Comparison of ENCODE assay signal across 31 cellular contexts in genomic region chr6:129513471-129513870, GRCh38.
DNase-seq lines count a peak whose midpoint lies in the region; ATAC-seq, FAIRE-seq and TF ChIP-seq lines count a peak whose summit lies in the region.
"Had no signal": no experiment of that assay in that cellular context is flagged by ENCODE, and none has a peak within 500 bp of the region (broad histone marks: within the 10 kb centered on the region; RNA-seq: fewer than 3 reads in every experiment).

No MANE protein-coding gene starts in this region.

- no peaks in the 10 kb centered on the region for H3K79me2 ChIP-seq in GM12878 (ENCODE audit: control insufficient read depth, insufficient read depth, low read length)
- H3K79me2 ChIP-seq in hepatocyte = no peaks in the 10 kb centered on the region
- no peaks in the 10 kb centered on the region for H3K79me2 ChIP-seq in mesendoderm (ENCODE audit: control insufficient read depth, insufficient read depth, low read length)
- no peaks in the 10 kb centered on the region for H3K79me2 ChIP-seq in OCI-LY7 (ENCODE audit: insufficient read depth, low read depth, low read length)

- H3K4me2 ChIP-seq in GM12878 (ENCODE audit: control insufficient read depth, insufficient read depth) = no peak overlapping the region
- no peak overlapping the region for H3K4me2 ChIP-seq in hepatocyte
- no peak overlapping the region for H3K4me2 ChIP-seq in mesendoderm (ENCODE audit: low read length)
- no peak overlapping the region for H3K4me2 ChIP-seq in OCI-LY7 (ENCODE audit: low read length)

- H3K27ac ChIP-seq in GM12878 (ENCODE audit: control insufficient read depth, insufficient read depth) (no peak overlapping the region), hepatocyte (peak overlapping the region; percentile 6), upper lobe of left lung (no peak overlapping the region), mesendoderm (ENCODE audit: low read depth, low read length) (no peak overlapping the region), OCI-LY7 (ENCODE audit: low read depth, low read length, poor library complexity, severe bottlenecking) (no peak overlapping the region), testis (no peak overlapping the region)
- H3K27ac ChIP-seq: gastroesophageal sphincter, ovary had no signal

- TF ChIP-seq RAD21 in GM12878 (IDR thresholded peaks at IDR 0.05; ENCODE audit: insufficient read depth, low read depth, low read length) = no peak

- H3K27me3 ChIP-seq in GM12878 (replicated peaks in 1 of 2; ENCODE audit: control insufficient read depth in 2 of 2, insufficient read depth in 2 of 2, low read length in 1 of 2) (no peaks in the 10 kb centered on the region), hepatocyte (no peaks in the 10 kb centered on the region), upper lobe of left lung (no peaks in the 10 kb centered on the region), mesendoderm (ENCODE audit: insufficient read depth, low read length, poor library complexity) (no peaks in the 10 kb centered on the region), testis (no peaks in the 10 kb centered on the region)
- H3K27me3 ChIP-seq: gastroesophageal sphincter, ovary had no signal

- H3K56ac ChIP-seq in mesendoderm (ENCODE audit: low read length) = no peak overlapping the region

- ATAC-seq in GM12878 = no peak
- no peak for ATAC-seq in upper lobe of left lung (ENCODE audit: low FRiP score in 2 of 2)
- ATAC-seq: activated CD8-positive, alpha-beta T cell treated with anti-CD3 and anti-CD28 coated beads for 36 hours; activated T-helper 17 cell treated with anti-CD3 and anti-CD28 coated beads, Interleukin-2, amount 50 U/mL, for 72 hours; effector memory CD8-positive, alpha-beta T cell; gastroesophageal sphincter; left colon; stimulated activated memory B cell treated with anti-CD40 and anti-IgM and Interleukin-4, amounts not matched to agents 10 μg/mL and 1 μg/mL and 100 μg/mL, for 72 hours had no signal

- TF ChIP-seq EP300 in GM12878 (IDR thresholded peaks at IDR 0.05; ENCODE audit: borderline replicate concordance in 1 of 2, control insufficient read depth in 1 of 2, low read depth in 2 of 2, low read length in 2 of 2) = no peak
- no peak for TF ChIP-seq EP300 in upper lobe of left lung (IDR thresholded peaks at IDR 0.05)

- H3K36me3 ChIP-seq in GM12878 (ENCODE audit: control insufficient read depth in 2 of 2, insufficient read depth in 2 of 2, low read length in 1 of 2) = no peaks in the 10 kb centered on the region
- H3K36me3 ChIP-seq in hepatocyte (replicated peaks; ENCODE audit: insufficient read depth, low read depth) = no peaks in the 10 kb centered on the region
- peaks cover 0 to 14% (median 0%) of the 10 kb centered on the region in 4 donors for H3K36me3 ChIP-seq in upper lobe of left lung
- no peaks in the 10 kb centered on the region for H3K36me3 ChIP-seq in mesendoderm (ENCODE audit: control insufficient read depth, insufficient read depth, low read length)
- no peaks in the 10 kb centered on the region for H3K36me3 ChIP-seq in OCI-LY7 (ENCODE audit: insufficient read depth, low read length)
- H3K36me3 ChIP-seq in testis (ENCODE audit: low read depth, missing control alignments) = no peaks in the 10 kb centered on the region
- H3K36me3 ChIP-seq: ovary had no signal

- H2BK120ac ChIP-seq in mesendoderm (ENCODE audit: low read depth, low read length) = no peak overlapping the region

- H4K8ac ChIP-seq in mesendoderm (ENCODE audit: low read depth, low read length) = no peak overlapping the region

- no peak overlapping the region for H2BK15ac ChIP-seq in mesendoderm (replicated peaks; ENCODE audit: low read depth)

- TF ChIP-seq CTCF in GM12878 (IDR thresholded peaks at IDR 0.05 in 2 of 3, conservative IDR thresholded peaks at IDR 0.05 in 1 of 3; ENCODE audit: control insufficient read depth in 2 of 3, extremely low read depth in 1 of 3, insufficient read depth in 1 of 3, low read depth in 3 of 3, low read length in 3 of 3) (no peak), hepatocyte (IDR thresholded peaks at IDR 0.05; ENCODE audit: poor library complexity) (no peak), upper lobe of left lung (IDR thresholded peaks at IDR 0.05) (no peak), OCI-LY7 (conservative IDR thresholded peaks at IDR 0.05; ENCODE audit: low read length) (no peak), testis (IDR thresholded peaks at IDR 0.05) (no peak)

- peak; percentile 49 for FAIRE-seq in GM12878 (lab: Jason Lieb, UNC)
- FAIRE-seq: D721Med had no signal

- DNase-seq in AG20443 (ENCODE audit: low spot score) (peak; percentile 41), LHCN-M2 (ENCODE audit: low read depth) (peak; percentile 24), GM12878 (ENCODE audit: low read depth, low spot score) (no peak), hepatocyte (ENCODE audit: low spot score) (no peak), upper lobe of left lung (no peak), mesendoderm (no peak), OCI-LY7 (ENCODE audit: low spot score) (no peak), testis (no peak)
- DNase-seq: activated CD4-positive, alpha-beta T cell treated with anti-CD3 and anti-CD28 coated beads for 1 hour; activated CD8-positive, alpha-beta memory T cell treated with anti-CD3 and anti-CD28 coated beads, Interleukin-2, amount 50 U/mL, for 48 hours; activated CD8-positive, alpha-beta T cell treated with anti-CD3 and anti-CD28 coated beads for 36 hours; caudate nucleus; CD4-positive, alpha-beta memory T cell; cortex of kidney; DND-41; effector memory CD8-positive, alpha-beta T cell; H7; hypothalamus; immature natural killer cell; left colon; NCI-H1417 treated with DMSO at 0.1 percent for 48 hours; NCI-H2029 treated with DMSO at 0.1 percent for 48 hours; NCI-H2227 treated with DMSO at 0.1 percent for 48 hours; NCI-H526; ovary; SHP77 treated with DMSO at 0.1 percent for 48 hours; trophoblast cell had no signal

- H3K9ac ChIP-seq in GM12878 (ENCODE audit: control insufficient read depth, insufficient read depth, low read length) = no peak overlapping the region
- H3K9ac ChIP-seq in mesendoderm (ENCODE audit: low read length) = no peak overlapping the region

- H2AK5ac ChIP-seq in mesendoderm (ENCODE audit: low read length) = no peak overlapping the region

- WGBS in GM12878 (ENCODE audit: insufficient coverage, insufficient replicate concordance, low lambda C conversion rate, missing lambda C conversion rate) = 20% methylated on average over 3 of the region's 3 CpGs
- 61% methylated on average over 3 of the region's 3 CpGs for WGBS in hepatocyte (ENCODE audit: low lambda C conversion rate, missing lambda C conversion rate)
- 83 to 88% methylated on average over 3 of the region's 3 CpGs for WGBS in upper lobe of left lung, 2 donors
- WGBS in mesendoderm (ENCODE audit: extremely low coverage, insufficient coverage, low lambda C conversion rate) = no CpG with 5 or more reads among the region's 3 CpGs
- WGBS in testis, 2 donors = 78 to 79% methylated on average over 3 of the region's 3 CpGs

- no peak overlapping the region for H3K4me3 ChIP-seq in GM12878
- no peak overlapping the region for H3K4me3 ChIP-seq in hepatocyte
- H3K4me3 ChIP-seq in upper lobe of left lung = no peak overlapping the region
- no peak overlapping the region for H3K4me3 ChIP-seq in mesendoderm (ENCODE audit: low read length)
- H3K4me3 ChIP-seq in OCI-LY7 (ENCODE audit: low read depth, low read length, poor library complexity, severe bottlenecking) = no peak overlapping the region
- H3K4me3 ChIP-seq in testis = no peak overlapping the region
- H3K4me3 ChIP-seq: gastroesophageal sphincter, ovary had no signal

- no peak overlapping the region for H2AFZ ChIP-seq in GM12878 (ENCODE audit: control insufficient read depth, low read depth, low read length)
- no peak overlapping the region for H2AFZ ChIP-seq in hepatocyte
- no peak overlapping the region for H2AFZ ChIP-seq in OCI-LY7 (ENCODE audit: low read length)

- H3K9me3 ChIP-seq in GM12878 (replicated peaks; ENCODE audit: control insufficient read depth, insufficient read depth, low read length) (no peaks in the 10 kb centered on the region), hepatocyte (ENCODE audit: low read depth) (no peaks in the 10 kb centered on the region), upper lobe of left lung (no peaks in the 10 kb centered on the region), OCI-LY7 (ENCODE audit: low read length) (no peaks in the 10 kb centered on the region), testis (no peaks in the 10 kb centered on the region)
- H3K9me3 ChIP-seq: gastroesophageal sphincter, ovary had no signal

- H4K20me1 ChIP-seq in GM12878 (ENCODE audit: control insufficient read depth, insufficient read depth) = no peaks in the 10 kb centered on the region
- H4K20me1 ChIP-seq in hepatocyte (ENCODE audit: insufficient read depth, poor library complexity, severe bottlenecking) = no peaks in the 10 kb centered on the region
- H4K20me1 ChIP-seq in OCI-LY7 (ENCODE audit: insufficient read depth, low read length) = no peaks in the 10 kb centered on the region

- BruUV-seq in GM12878 (replicated peaks; lab: Mats Ljungman, UMichigan) (no TSS peak), OCI-LY7 (replicated peaks; lab: Mats Ljungman, UMichigan) (no TSS peak)

- H3K4ac ChIP-seq in mesendoderm (ENCODE audit: low read depth, low read length) = no peak overlapping the region

- in situ Hi-C loops in GM12878 (cut with MboI) = no loop called here

- TF ChIP-seq POLR2A in GM12878 (IDR thresholded peaks at IDR 0.05; ENCODE audit: low read depth, low read length) (no peak), upper lobe of left lung (IDR thresholded peaks at IDR 0.05) (no peak), testis (IDR thresholded peaks at IDR 0.05) (no peak)

- no peak overlapping the region for H2BK5ac ChIP-seq in mesendoderm (ENCODE audit: low read length)

- H3K9me2 ChIP-seq in hepatocyte (replicated peaks; ENCODE audit: insufficient read depth) (no peaks in the 10 kb centered on the region), OCI-LY7 (ENCODE audit: insufficient read depth, low read length) (no peaks in the 10 kb centered on the region)

- no peak overlapping the region for H3K18ac ChIP-seq in mesendoderm (ENCODE audit: low read length)

- RAD21 ChIA-PET in GM12878 (lab: Charles Lee; ENCODE audit: unreplicated experiment) = interaction anchor here (1.3 kb wide), 1 partner anchor 14 kb away, joined by 4 read pairs; no protein-coding TSS in a partner anchor

- H3K23ac ChIP-seq in mesendoderm (ENCODE audit: low read length) = no peak overlapping the region

- H3K79me1 ChIP-seq in mesendoderm (ENCODE audit: low read length) = no peaks in the 10 kb centered on the region

- SMC1A ChIA-PET in GM12878 (lab: Charles Lee; ENCODE audit: uncharacterized antibody, unreplicated experiment) = interaction anchor here (0.8 to 1.6 kb wide), 4 partner anchors 10 to 508 kb away, joined by 3 to 5 read pairs (median 4); no protein-coding TSS in a partner anchor

- H3K4me1 ChIP-seq in GM12878 (ENCODE audit: control insufficient read depth, insufficient read depth, low read length) (no peaks in the 10 kb centered on the region), hepatocyte (ENCODE audit: insufficient read depth) (peaks cover under 1% of the 10 kb centered on the region), upper lobe of left lung (peaks cover 0 to 11% (median 5%) of the 10 kb centered on the region in 4 donors), mesendoderm (ENCODE audit: control insufficient read depth, low read depth, low read length) (no peaks in the 10 kb centered on the region), OCI-LY7 (ENCODE audit: insufficient read depth, low read length, poor library complexity, severe bottlenecking) (no peaks in the 10 kb centered on the region), testis (no peaks in the 10 kb centered on the region)
- H3K4me1 ChIP-seq: gastroesophageal sphincter had no signal

- intact Hi-C loops in GM12878 (cut with micrococcal nuclease; ENCODE audit: unreplicated experiment) (no loop called here), OCI-LY7 (cut with micrococcal nuclease; ENCODE audit: unreplicated experiment) (no loop called here), testis (cut with DNase I; ENCODE audit: low total_unique reads) (no loop called here)

- POLR2A ChIA-PET in GM12878 (lab: Charles Lee) (no interaction called here), OCI-LY7 (lab: Charles Lee) (no interaction called here)

- no peak overlapping the region for H4K5ac ChIP-seq in mesendoderm (ENCODE audit: low read length)

- CTCF ChIA-PET in GM12878 (lab: Yijun Ruan, JAX) (interaction anchor here (1.5 to 4.6 kb wide), 2 partner anchors 11 to 14 kb away, joined by 5 to 20 read pairs; no protein-coding TSS in a partner anchor), OCI-LY7 (lab: Charles Lee; ENCODE audit: unreplicated experiment) (no interaction called here)

Comparison
In these comparisons a context has a peak if more than half of its experiments do, and no peak if none do; other contexts are left out.
1. DNase-seq: peak in AG20443 (single experiment) and LHCN-M2 (single experiment); none in GM12878 (single experiment), hepatocyte (single experiment), upper lobe of left lung (0 of 2), mesendoderm (single experiment), OCI-LY7 (single experiment) and testis (single experiment).